ENCODE assay signal across 1 cellular context in genomic region chrX:9739130-9739529, GRCh38.
TF ChIP-seq lines count a peak whose summit lies in the region.

No MANE protein-coding gene starts in this region.

TF ChIP-seq in GM12878, 131 proteins besides CTCF, POLR2A, EP300 and RAD21 (continued from another document):
- TF ChIP-seq, protein P1, sequence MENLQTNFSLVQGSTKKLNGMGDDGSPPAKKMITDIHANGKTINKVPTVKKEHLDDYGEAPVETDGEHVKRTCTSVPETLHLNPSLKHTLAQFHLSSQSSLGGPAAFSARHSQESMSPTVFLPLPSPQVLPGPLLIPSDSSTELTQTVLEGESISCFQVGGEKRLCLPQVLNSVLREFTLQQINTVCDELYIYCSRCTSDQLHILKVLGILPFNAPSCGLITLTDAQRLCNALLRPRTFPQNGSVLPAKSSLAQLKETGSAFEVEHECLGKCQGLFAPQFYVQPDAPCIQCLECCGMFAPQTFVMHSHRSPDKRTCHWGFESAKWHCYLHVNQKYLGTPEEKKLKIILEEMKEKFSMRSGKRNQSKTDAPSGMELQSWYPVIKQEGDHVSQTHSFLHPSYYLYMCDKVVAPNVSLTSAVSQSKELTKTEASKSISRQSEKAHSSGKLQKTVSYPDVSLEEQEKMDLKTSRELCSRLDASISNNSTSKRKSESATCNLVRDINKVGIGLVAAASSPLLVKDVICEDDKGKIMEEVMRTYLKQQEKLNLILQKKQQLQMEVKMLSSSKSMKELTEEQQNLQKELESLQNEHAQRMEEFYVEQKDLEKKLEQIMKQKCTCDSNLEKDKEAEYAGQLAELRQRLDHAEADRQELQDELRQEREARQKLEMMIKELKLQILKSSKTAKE (IDR thresholded peaks at IDR 0.05; ENCODE audit: low read depth, poor library complexity, severe bottlenecking), result no peak
- no peak for TF ChIP-seq NBN (IDR thresholded peaks at IDR 0.05)
- TF ChIP-seq SMC3 (IDR thresholded peaks at IDR 0.05; ENCODE audit: borderline replicate concordance, low read length), result no peak
- TF ChIP-seq MTA2 (IDR thresholded peaks at IDR 0.05; ENCODE audit: low read depth), result 0 out of 2 replicates have a peak, but pooled peaks have one; percentile 28
- TF ChIP-seq MEF2B (IDR thresholded peaks at IDR 0.05; ENCODE audit: partially characterized antibody, poor library complexity, severe bottlenecking), result peak; percentile 13
- peak; percentile 39 for TF ChIP-seq IKZF1 (conservative IDR thresholded peaks at IDR 0.05)
- no peak for TF ChIP-seq MLLT1 (IDR thresholded peaks at IDR 0.05)
- TF ChIP-seq SIN3A (IDR thresholded peaks at IDR 0.05; ENCODE audit: low read depth, low read length), result no peak
- no peak for TF ChIP-seq CREB1 (IDR thresholded peaks at IDR 0.05; ENCODE audit: low read depth)
- TF ChIP-seq GABPA (IDR thresholded peaks at IDR 0.05; ENCODE audit: low read depth), result no peak
- TF ChIP-seq BCL11A (IDR thresholded peaks at IDR 0.05; ENCODE audit: low read depth, low read length), result peak; percentile 45; the same call in 1 of the 2 replicates
- no peak for TF ChIP-seq MEF2A (IDR thresholded peaks at IDR 0.05; ENCODE audit: insufficient read depth, low read depth, low read length)
